In genomic region chr5:74957906-74958305, GRCh38 we compare ENCODE assay signal across 20 cellular contexts.
"Had no signal": no experiment of that assay in that cellular context is flagged by ENCODE, and none has a peak within 500 bp of the region (broad histone marks: within the 10 kb centered on the region; RNA-seq: fewer than 3 reads in every experiment).

No MANE protein-coding gene starts in this region.

- H3K4me1 ChIP-seq: esophagus squamous epithelium, right atrium auricular region, thyroid gland, upper lobe of left lung, uterus had no signal

- H3K9me3 Mint-ChIP-seq: dendritic cell treated with granulocyte-macrophage colony-stimulating factor and Interleukin-4, amounts not matched to agents 40 ng/mL and 50 ng/mL, for 4 days; effector memory CD8-positive, alpha-beta T cell had no signal

- H3K9me3 ChIP-seq: esophagus squamous epithelium, neutrophil, suprapubic skin, thyroid gland, upper lobe of left lung, uterus had no signal

- H3K27ac Mint-ChIP-seq: dendritic cell treated with granulocyte-macrophage colony-stimulating factor and Interleukin-4, amounts not matched to agents 40 ng/mL and 50 ng/mL, for 4 days; effector memory CD8-positive, alpha-beta T cell; naive thymus-derived CD4-positive, alpha-beta T cell; nephron progenitor cell had no signal

- H3K4me1 Mint-ChIP-seq: nephron progenitor cell had no signal

- H3K27me3 Mint-ChIP-seq: dendritic cell treated with granulocyte-macrophage colony-stimulating factor and Interleukin-4, amounts not matched to agents 40 ng/mL and 50 ng/mL, for 4 days had no signal

- H3K4me3 ChIP-seq: esophagus squamous epithelium, right atrium auricular region, smooth muscle cell, suprapubic skin, thyroid gland, upper lobe of left lung, uterus had no signal

- H3K4me3 Mint-ChIP-seq: dendritic cell treated with granulocyte-macrophage colony-stimulating factor and Interleukin-4, amounts not matched to agents 40 ng/mL and 50 ng/mL, for 4 days; effector memory CD8-positive, alpha-beta T cell; naive thymus-derived CD4-positive, alpha-beta T cell; nephron progenitor cell had no signal

- H3K36me3 ChIP-seq: esophagus squamous epithelium, neutrophil, right atrium auricular region, suprapubic skin, thyroid gland, upper lobe of left lung, uterus had no signal

- FAIRE-seq: colon, kidney had no signal

- H3K27me3 ChIP-seq: esophagus squamous epithelium, neutrophil, right atrium auricular region, suprapubic skin, thyroid gland, upper lobe of left lung, uterus had no signal

- ATAC-seq: effector memory CD8-positive, alpha-beta T cell; left cardiac atrium; naive thymus-derived CD4-positive, alpha-beta T cell had no signal

- DNase-seq: cerebellar nuclear complex; effector memory CD8-positive, alpha-beta T cell; esophagus squamous epithelium; foreskin fibroblast; kidney; left cardiac atrium; naive thymus-derived CD4-positive, alpha-beta T cell; nephron progenitor cell; posterior cingulate gyrus; stimulated activated CD4-positive, alpha-beta T cell treated with anti-CD3 and anti-CD28 coated beads, Interleukin-2, amount 100 ng/mL, for 48 hours; stimulated activated naive CD4-positive, alpha-beta T cell treated with Interleukin-2 at 50 U/mL for 16 hours; thyroid gland; upper lobe of left lung; uterus had no signal

- H3K4me2 ChIP-seq: smooth muscle cell had no signal

- H3K27ac ChIP-seq: esophagus squamous epithelium, neutrophil, right atrium auricular region, suprapubic skin, thyroid gland, upper lobe of left lung, uterus had no signal
